Comparison of ENCODE assay signal across 8 cellular contexts in genomic region chr6:13874191-13874549, GRCh38. TPM values are rescaled to one million over a fixed set of nuclear protein-coding genes. Genes with fewer than 3 reads are reported as not detected.
DNase-seq lines count a peak whose midpoint lies in the region; ATAC-seq, FAIRE-seq and TF ChIP-seq lines count a peak whose summit lies in the region.

No MANE protein-coding gene starts in this region.

- peaks cover 15% of the 10 kb centered on the region for H3K4me1 Mint-ChIP-seq in CD8-positive, alpha-beta T cell (ENCODE audit: low read depth)
- H3K4me1 Mint-ChIP-seq in osteocyte (ENCODE audit: unreplicated experiment): peaks cover 15% of the 10 kb centered on the region

- no peaks in the 10 kb centered on the region for H3K27me3 ChIP-seq in CD8-positive, alpha-beta T cell (ENCODE audit: insufficient read depth, low read length)
- H3K27me3 ChIP-seq in MM.1S (replicated peaks; ENCODE audit: insufficient read depth, low read length): no peaks in the 10 kb centered on the region
- no peaks in the 10 kb centered on the region for H3K27me3 ChIP-seq in effector memory CD4-positive, alpha-beta T cell (replicated peaks; ENCODE audit: control insufficient read depth, insufficient read depth, low read length, poor library complexity, severe bottlenecking)

- no peaks in the 10 kb centered on the region for H3K27me3 Mint-ChIP-seq in CD8-positive, alpha-beta T cell (ENCODE audit: low read depth)
- peaks cover 8% of the 10 kb centered on the region for H3K27me3 Mint-ChIP-seq in osteocyte (ENCODE audit: unreplicated experiment)

- no peak for ATAC-seq in CD8-positive, alpha-beta T cell
- no peak for ATAC-seq in GM21529 (IDR thresholded peaks at IDR 0.05; ENCODE audit: unreplicated experiment)
- no peak for ATAC-seq in HG03159 (IDR thresholded peaks at IDR 0.05; ENCODE audit: unreplicated experiment)

- H3K9me3 Mint-ChIP-seq in CD8-positive, alpha-beta T cell: peaks cover 4% of the 10 kb centered on the region
- no peaks in the 10 kb centered on the region for H3K9me3 Mint-ChIP-seq in osteocyte (ENCODE audit: unreplicated experiment)

- H3K4me3 ChIP-seq in CD8-positive, alpha-beta T cell (ENCODE audit: low read depth, low read length): peak overlapping the region; percentile 40
- peak overlapping the region; percentile 60 for H3K4me3 ChIP-seq in MM.1S (ENCODE audit: low read length)
- peak overlapping the region; percentile 61 for H3K4me3 ChIP-seq in effector memory CD4-positive, alpha-beta T cell (ENCODE audit: insufficient read depth, low read depth, low read length, poor library complexity, severe bottlenecking)

- no peak for DNase-seq in CD8-positive, alpha-beta T cell
- DNase-seq in MM.1S (no peak), osteocyte (ENCODE audit: extremely low spot score, unreplicated experiment) (no peak), RCC 7860 (ENCODE audit: low spot score) (no peak), NCI-H1694 (lab: John Stamatoyannopoulos, UW) (no peak)
- DNase-seq in effector memory CD4-positive, alpha-beta T cell: no peak

- no peaks in the 10 kb centered on the region for H3K9me2 ChIP-seq in MM.1S (replicated peaks; ENCODE audit: insufficient read depth, low read length)

- H2AFZ ChIP-seq in MM.1S (ENCODE audit: low read length): peak overlapping the region; percentile 93

- no peak overlapping the region for H3K27ac Mint-ChIP-seq in CD8-positive, alpha-beta T cell
- no peak overlapping the region for H3K27ac Mint-ChIP-seq in osteocyte (ENCODE audit: unreplicated experiment)

- peak overlapping the region; percentile 98; the same call in 1 of the 2 replicates for H3K4me2 ChIP-seq in MM.1S (ENCODE audit: low read depth, low read length)

- no peaks in the 10 kb centered on the region for H3K79me2 ChIP-seq in MM.1S (ENCODE audit: low read length)

- FAIRE-seq in RCC 7860 (lab: Jason Lieb, UNC): no peak

- intact Hi-C loops in CD8-positive, alpha-beta T cell (cut with DNase I, micrococcal nuclease): loop anchor here (5.0 kb wide), 2 partner anchors 62 to 1748 kb away; partner anchors contain the start of gene MCUR1 (in 1 of the 2)

- no peaks in the 10 kb centered on the region for H3F3A ChIP-seq in MM.1S (ENCODE audit: insufficient read depth, low read length)

- H3K4me3 Mint-ChIP-seq in CD8-positive, alpha-beta T cell: peak overlapping the region; percentile 83
- H3K4me3 Mint-ChIP-seq in osteocyte (ENCODE audit: unreplicated experiment): peak overlapping the region; percentile 75

- no peaks in the 10 kb centered on the region for H3K36me3 ChIP-seq in CD8-positive, alpha-beta T cell (ENCODE audit: insufficient read depth, low read length)
- no peaks in the 10 kb centered on the region for H3K36me3 ChIP-seq in MM.1S (replicated peaks; ENCODE audit: insufficient read depth, low read length)
- no peaks in the 10 kb centered on the region for H3K36me3 ChIP-seq in effector memory CD4-positive, alpha-beta T cell (ENCODE audit: control insufficient read depth, insufficient read depth, low read length)

- POLR2A ChIA-PET in CD8-positive, alpha-beta T cell (lab: Charles Lee): interaction anchor here (0.8 kb wide), 1 partner anchor 56 kb away, joined by 3 read pairs; no protein-coding TSS in a partner anchor

- H3K36me3 Mint-ChIP-seq in CD8-positive, alpha-beta T cell: no peaks in the 10 kb centered on the region
- H3K36me3 Mint-ChIP-seq in osteocyte (ENCODE audit: unreplicated experiment): no peaks in the 10 kb centered on the region

- CTCF ChIA-PET in CD8-positive, alpha-beta T cell (lab: Charles Lee): interaction anchor here (0.8 to 2.2 kb wide), 16 partner anchors 10 to 271 kb away, joined by 3 to 16 read pairs (median 5); no protein-coding TSS in a partner anchor

- H4K20me1 ChIP-seq in MM.1S (ENCODE audit: insufficient read depth, low read length): no peaks in the 10 kb centered on the region

- H3K27ac ChIP-seq in CD8-positive, alpha-beta T cell (ENCODE audit: low read depth, low read length): no peak overlapping the region
- no peak overlapping the region for H3K27ac ChIP-seq in MM.1S (ENCODE audit: low read length)
- H3K27ac ChIP-seq in effector memory CD4-positive, alpha-beta T cell (ENCODE audit: insufficient read depth, low read length, poor library complexity, severe bottlenecking): no peak overlapping the region

- no peak for TF ChIP-seq CTCF in CD8-positive, alpha-beta T cell (IDR thresholded peaks at IDR 0.05)
- no peak for TF ChIP-seq CTCF in MM.1S (IDR thresholded peaks at IDR 0.05; ENCODE audit: low read length)
- no peak for TF ChIP-seq CTCF in osteocyte (IDR thresholded peaks at IDR 0.05)

- H3K4me1 ChIP-seq in CD8-positive, alpha-beta T cell (ENCODE audit: insufficient read depth, low read length): peaks cover 7% of the 10 kb centered on the region
- H3K4me1 ChIP-seq in MM.1S (ENCODE audit: low read length): no peaks in the 10 kb centered on the region
- H3K4me1 ChIP-seq in effector memory CD4-positive, alpha-beta T cell (ENCODE audit: control insufficient read depth, insufficient read depth, low read length, poor library complexity, severe bottlenecking): peaks cover 7% of the 10 kb centered on the region

- H3K9ac ChIP-seq in MM.1S (ENCODE audit: low read length): peak overlapping the region; percentile 13; the same call in 1 of the 2 replicates

- no peaks in the 10 kb centered on the region for H3K9me3 ChIP-seq in CD8-positive, alpha-beta T cell (ENCODE audit: low read length)
- H3K9me3 ChIP-seq in MM.1S (replicated peaks; ENCODE audit: insufficient read depth, low read length): no peaks in the 10 kb centered on the region
- H3K9me3 ChIP-seq in effector memory CD4-positive, alpha-beta T cell (ENCODE audit: control insufficient read depth, low read length): no peaks in the 10 kb centered on the region

RNA-seq across cellular contexts. Expression of gene RNF182, which starts 50.6 kb away (rescaled TPM):
- not detected for total RNA-seq in CD8-positive, alpha-beta T cell
- total RNA-seq in osteocyte: 9.8 and 11.0 TPM in 2 replicates

RNA-seq across cellular contexts. Expression of gene MCUR1, which starts 59.8 kb away (rescaled TPM):
- total RNA-seq in CD8-positive, alpha-beta T cell: 1 to 10 TPM; 2.1 to 3.4 TPM
- 23.4 and 24.8 TPM in 2 replicates for total RNA-seq in osteocyte

Comparison
In these comparisons a context has a peak if more than half of its experiments do, and no peak if none do; other contexts are left out.
1. RNA of gene RNF182, which starts 50.6 kb away (total RNA-seq): 9.8 to 11.0 TPM in osteocyte; not detected in CD8-positive, alpha-beta T cell; every median in the first group is over 10 times any median in the second.
2. Peak in every context shown above with its lines, with median percentiles within 50 percentile points of each other: H3K4me3 ChIP-seq.